In genomic region chr9:133347515-133347984, GRCh38 we compare ENCODE assay signal across 8 cellular contexts. TPM values are rescaled to one million over a fixed set of nuclear protein-coding genes. Genes with fewer than 3 reads are reported as not detected.
DNase-seq lines count a peak whose midpoint lies in the region; ATAC-seq and TF ChIP-seq lines count a peak whose summit lies in the region.

No MANE protein-coding gene starts in this region.

- H3K27ac Mint-ChIP-seq in chondrocyte (ENCODE audit: unreplicated experiment), result peak overlapping the region; percentile 94

- ATAC-seq in GM18519 (IDR thresholded peaks at IDR 0.05; ENCODE audit: low FRiP score, unreplicated experiment), result peak; percentile 14
- ATAC-seq in HG03045 (IDR thresholded peaks at IDR 0.05; ENCODE audit: unreplicated experiment), result peak; percentile 20
- peak; percentile 51 to 63 (median 62) for ATAC-seq in right lobe of liver
- ATAC-seq in thoracic aorta (ENCODE audit: insufficient number of reproducible peaks, low FRiP score, low read depth), result no peak

- intact Hi-C loops in right lobe of liver (cut with DNase I), result loop anchor here in 1 of 2 donors (10.0 kb wide), 1 partner anchor 137 kb away; no protein-coding TSS in a partner anchor

- 0% methylated on average over 5 of the region's 41 CpGs for WGBS in right lobe of liver (ENCODE audit: insufficient coverage, low coverage, low lambda C conversion rate, missing lambda C conversion rate)

- H3K36me3 ChIP-seq in right lobe of liver (peaks cover 5 to 55% (median 30%) of the 10 kb centered on the region in 4 donors), thoracic aorta (peaks cover 66% of the 10 kb centered on the region)

- H3K36me3 Mint-ChIP-seq in chondrocyte (ENCODE audit: low read depth), result peaks cover 32% of the 10 kb centered on the region

- H3K27ac ChIP-seq in right lobe of liver, result peak overlapping the region; percentile 67 to 90 (median 74)
- H3K27ac ChIP-seq in thoracic aorta, result peak overlapping the region; percentile 88 to 96

- peak overlapping the region; percentile 98 for H3K4me3 Mint-ChIP-seq in chondrocyte (ENCODE audit: unreplicated experiment)

- no peaks in the 10 kb centered on the region for H3K9me3 ChIP-seq in right lobe of liver
- no peaks in the 10 kb centered on the region for H3K9me3 ChIP-seq in thoracic aorta

- TF ChIP-seq CTCF in AG09309 (IDR thresholded peaks at IDR 0.05; ENCODE audit: control insufficient read depth, insufficient read depth, low read depth, low read length, missing control alignments), result no peak
- TF ChIP-seq CTCF in chondrocyte (IDR thresholded peaks at IDR 0.05), result no peak
- TF ChIP-seq CTCF in right lobe of liver (IDR thresholded peaks at IDR 0.05), result no peak
- TF ChIP-seq CTCF in thoracic aorta (IDR thresholded peaks at IDR 0.05), result no peak

- H3K4me1 Mint-ChIP-seq in chondrocyte (ENCODE audit: low read depth), result peaks cover 36% of the 10 kb centered on the region

- H3K9me3 Mint-ChIP-seq in chondrocyte (ENCODE audit: low read depth), result no peaks in the 10 kb centered on the region

- H3K4me1 ChIP-seq in right lobe of liver (peaks cover 0 to 17% (median 4%) of the 10 kb centered on the region in 4 donors), thoracic aorta (ENCODE audit: control insufficient read depth in 1 of 2, low read depth in 2 of 2) (peaks cover 15 to 32% of the 10 kb centered on the region in 2 donors)

- H3K4me3 ChIP-seq in AG09309 (ENCODE audit: control insufficient read depth, low read depth, low read length), result peak overlapping the region; percentile 91
- H3K4me3 ChIP-seq in right lobe of liver, result peak overlapping the region; percentile 72 to 99 (median 98)
- H3K4me3 ChIP-seq in thoracic aorta, result peak overlapping the region; percentile 87

- TF ChIP-seq POLR2A in right lobe of liver (IDR thresholded peaks at IDR 0.05), result no peak

- H3K27me3 ChIP-seq in right lobe of liver (no peaks in the 10 kb centered on the region), thoracic aorta (replicated peaks; ENCODE audit: insufficient read depth) (no peaks in the 10 kb centered on the region)

- DNase-seq in AG09309 (ENCODE audit: low read depth) (no peak), RPMI7951 (ENCODE audit: low read depth) (peak; percentile 35), chondrocyte (ENCODE audit: low spot score) (no peak), right lobe of liver (peak in 1 of 3 donors; percentile 66), thoracic aorta (ENCODE audit: low spot score) (no peak), cerebellar nuclear complex (lab: John Stamatoyannopoulos, UW) (no peak)

- H3K27me3 Mint-ChIP-seq in chondrocyte (ENCODE audit: low read depth), result no peaks in the 10 kb centered on the region

RNA-seq across cellular contexts. Expression of gene MED22, which starts 0.4 kb away (rescaled TPM):
- total RNA-seq in RPMI7951 (2014; rRNA removed; shearing (Covaris generic)), result 13.8 and 15.2 TPM in 2 replicates
- total RNA-seq in chondrocyte (24.6 to 27.8 TPM (median 26.0 TPM) in 3 replicates), right lobe of liver (10 to 100 TPM in 1 of 6 experiments, 1 to 10 TPM in 5; 5.9 to 14.5 (median 8.1) TPM), thoracic aorta (10 to 100 TPM; 50.0 to 51.2 TPM)

RNA-seq across cellular contexts. Expression of gene RPL7A, which starts 0.5 kb away (rescaled TPM):
- total RNA-seq in RPMI7951 (2014; rRNA removed; shearing (Covaris generic)), result 1,811 and 1,953 TPM in 2 replicates
- total RNA-seq in chondrocyte (1,095 to 1,183 TPM (median 1,126 TPM) in 3 replicates), right lobe of liver (100 to 1,000 TPM; 529 to 851 (median 616) TPM), thoracic aorta (100 to 1,000 TPM; 889 to 895 TPM)

RNA-seq across cellular contexts. Expression of gene SURF1, which starts 8.7 kb away (rescaled TPM):
- total RNA-seq in RPMI7951 (2014; rRNA removed; shearing (Covaris generic)), result 13.3 and 15.9 TPM in 2 replicates
- 27.2 to 31.3 TPM (median 31.0 TPM) in 3 replicates for total RNA-seq in chondrocyte
- 10 to 100 TPM; 37.4 to 68.8 (median 44.5) TPM for total RNA-seq in right lobe of liver
- 10 to 100 TPM; 47.6 to 66.6 TPM for total RNA-seq in thoracic aorta

RNA-seq across cellular contexts. Expression of gene SURF2, which starts 8.8 kb away (rescaled TPM):
- total RNA-seq in RPMI7951 (2014; rRNA removed; shearing (Covaris generic)), result 15.0 and 15.7 TPM in 2 replicates
- 12.5 to 13.3 TPM (median 13.2 TPM) in 3 replicates for total RNA-seq in chondrocyte
- 10 to 100 TPM in 2 of 6 experiments, 1 to 10 TPM in 4; 6.3 to 16.9 (median 8.2) TPM for total RNA-seq in right lobe of liver
- 10 to 100 TPM in 1 of 2 donors, 1 to 10 TPM in 1; 7.0 to 13.3 TPM for total RNA-seq in thoracic aorta

RNA-seq across cellular contexts. Expression of gene SURF6, which starts 11.6 kb away (rescaled TPM):
- total RNA-seq in RPMI7951 (2014; rRNA removed; shearing (Covaris generic)), result 4.6 and 11.2 TPM in 2 replicates
- 14.6 to 16.0 TPM (median 15.1 TPM) in 3 replicates for total RNA-seq in chondrocyte
- total RNA-seq in right lobe of liver, result 1 to 10 TPM; 5.8 to 8.8 (median 7.6) TPM
- 10 to 100 TPM; 11.6 to 46.1 TPM for total RNA-seq in thoracic aorta
